In the genomic region with DNA sequence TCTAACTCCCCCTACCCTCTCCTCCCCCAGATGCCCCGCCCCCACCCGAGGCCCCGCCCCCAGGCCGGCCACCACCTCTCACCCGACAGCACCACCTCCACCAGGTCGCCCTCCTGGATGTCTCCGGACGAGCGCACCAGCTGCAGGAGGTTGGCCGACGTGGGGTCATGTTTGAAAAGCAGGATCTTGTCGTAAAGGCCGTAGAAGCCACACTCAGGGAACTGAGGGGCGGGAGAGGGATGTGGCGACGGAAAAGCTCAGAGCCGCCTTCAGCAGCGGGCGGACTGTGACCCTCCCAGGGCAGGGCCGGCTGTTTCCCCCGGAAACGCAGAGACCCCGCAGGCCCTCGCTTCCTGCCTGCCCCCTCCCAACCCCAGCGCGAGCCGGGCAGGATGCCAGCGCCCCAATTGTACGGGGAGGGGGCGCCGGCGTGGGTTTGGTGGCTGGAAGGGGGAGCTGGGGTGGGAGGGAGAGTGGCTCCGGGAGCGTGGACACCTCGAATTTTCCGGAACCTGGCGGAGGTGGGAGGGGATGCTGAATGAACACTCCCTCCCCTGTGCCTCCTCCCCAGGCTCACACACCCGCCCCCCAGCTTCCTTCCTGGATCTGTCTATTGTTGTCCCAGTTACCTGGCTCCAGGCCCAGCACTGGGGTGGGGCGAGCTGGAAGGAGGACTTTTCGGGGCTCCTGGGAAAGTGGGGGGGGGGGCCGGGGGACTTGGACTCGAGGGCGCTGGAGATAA, we compare ENCODE assay signal across 8 cellular contexts. TPM values are rescaled to one million over a fixed set of nuclear protein-coding genes. Genes with fewer than 3 reads are reported as not detected.
A peak's percentile ranks its signal among the peaks of the same experiment; 100 is the strongest.
DNase-seq lines count a peak whose midpoint lies in the region; ATAC-seq and TF ChIP-seq lines count a peak whose summit lies in the region.

No MANE protein-coding gene starts in this region.

- H3K9me3 ChIP-seq in ectodermal cell (ENCODE audit: control insufficient read depth, low read length), result no peaks in the 10 kb centered on the region
- no peaks in the 10 kb centered on the region for H3K9me3 ChIP-seq in lung (ENCODE audit: control insufficient read depth in 2 of 2, insufficient read depth in 1 of 2, low read length in 1 of 2)

- H3K36me3 ChIP-seq in ectodermal cell (ENCODE audit: control insufficient read depth, insufficient read depth, low read length), result peaks cover 4% of the 10 kb centered on the region
- peaks cover 2 to 14% of the 10 kb centered on the region in 2 donors for H3K36me3 ChIP-seq in lung (ENCODE audit: control insufficient read depth in 2 of 2, insufficient read depth in 2 of 2, low read length in 2 of 2)

- H3K4me3 ChIP-seq in ectodermal cell (ENCODE audit: insufficient read depth, low read depth, low read length), result peak overlapping the region; percentile 61
- peak overlapping the region; percentile 51 for H3K4me3 ChIP-seq in lung

- no peak overlapping the region for H3K27ac ChIP-seq in ectodermal cell (ENCODE audit: insufficient read depth, low read depth, low read length, poor library complexity, severe bottlenecking)
- peak overlapping the region; percentile 81 to 89 for H3K27ac ChIP-seq in lung (ENCODE audit: low read depth in 1 of 2, low read length in 1 of 2)

- no peak for TF ChIP-seq CTCF in lung (IDR thresholded peaks at IDR 0.05; ENCODE audit: control extremely low read depth, extremely low read depth)

- ATAC-seq in lung (ENCODE audit: insufficient read depth, low FRiP score) (peak; percentile 85), HG03097 (IDR thresholded peaks at IDR 0.05; ENCODE audit: low FRiP score, unreplicated experiment) (no peak)

- DNase-seq in NCI-H1417 (lab: John Stamatoyannopoulos, UW) (peak; percentile 41 to 73 (median 61)), NCI-H1417 treated with DMSO at 0.1 percent for 48 hours (lab: John Stamatoyannopoulos, UW) (no peak), NCI-H2196 treated with DMSO at 0.1 percent for 48 hours (lab: John Stamatoyannopoulos, UW; ENCODE audit: unreplicated experiment) (peak; percentile 82), lung (ENCODE audit: low spot score) (peak; percentile 96)
- DNase-seq in activated CD4-positive, alpha-beta T cell treated with anti-CD3 and anti-CD28 coated beads, Interleukin-2, amount 50 U/mL, for 48 hours, result peak; percentile 74 to 79
- peak; percentile 70 for DNase-seq in stimulated activated CD8-positive, alpha-beta memory T cell treated with anti-CD3 and anti-CD28 coated beads, Interleukin-12 subunit alpha, Interleukin-12 subunit beta, amount 100 ng/mL, for 1 hour (ENCODE audit: low read depth)

- H3K27me3 ChIP-seq in ectodermal cell (ENCODE audit: control insufficient read depth, insufficient read depth, low read length, poor library complexity, severe bottlenecking), result no peaks in the 10 kb centered on the region
- H3K27me3 ChIP-seq in lung (ENCODE audit: control insufficient read depth, insufficient read depth), result no peaks in the 10 kb centered on the region

- H3K4me1 ChIP-seq in ectodermal cell (ENCODE audit: control insufficient read depth, insufficient read depth, low read length), result peaks cover 14% of the 10 kb centered on the region
- peaks cover 3 to 13% of the 10 kb centered on the region in 2 donors for H3K4me1 ChIP-seq in lung (ENCODE audit: control insufficient read depth in 2 of 2, insufficient read depth in 2 of 2, low read length in 2 of 2)

- WGBS in ectodermal cell, 2 experiments, result 1 to 2% methylated on average over 37 to 40 of the region's 43 CpGs
- WGBS in lung, 2 donors, result 0 to 1% methylated on average over 34 to 42 of the region's 43 CpGs

RNA-seq across cellular contexts. Expression of a gene that starts 3.0 kb away (rescaled TPM):
- 44.7 TPM for polyA plus RNA-seq in ectodermal cell (2013, experiment 1 of 4)
- 50.4 TPM for polyA plus RNA-seq in ectodermal cell (2013, experiment 2 of 4)
- 34.9 TPM for polyA plus RNA-seq in ectodermal cell (2013, experiment 3 of 4)
- 32.4 TPM for polyA plus RNA-seq in ectodermal cell (2013, experiment 4 of 4)
- total RNA-seq in lung, result 10 to 100 TPM; 52.1 to 56.2 TPM
- polyA plus RNA-seq in lung, result 10 to 100 TPM; 35.5 to 38.1 TPM

RNA-seq across cellular contexts. Expression of a gene that starts 31.9 kb away (rescaled TPM):
- 37.5 TPM for polyA plus RNA-seq in ectodermal cell (2013, experiment 1 of 4)
- 41.8 TPM for polyA plus RNA-seq in ectodermal cell (2013, experiment 2 of 4)
- 30.9 TPM for polyA plus RNA-seq in ectodermal cell (2013, experiment 3 of 4)
- 32.6 TPM for polyA plus RNA-seq in ectodermal cell (2013, experiment 4 of 4)
- total RNA-seq in lung, result 10 to 100 TPM; 16.1 to 23.9 TPM
- 10 to 100 TPM; 10.8 to 14.4 TPM for polyA plus RNA-seq in lung

RNA-seq across cellular contexts. Expression of a gene that starts 32.3 kb away (rescaled TPM):
- polyA plus RNA-seq in ectodermal cell (2013, experiment 1 of 4), result 129 TPM
- polyA plus RNA-seq in ectodermal cell (2013, experiment 2 of 4), result 132 TPM
- polyA plus RNA-seq in ectodermal cell (2013, experiment 3 of 4), result 93.6 TPM
- 96.1 TPM for polyA plus RNA-seq in ectodermal cell (2013, experiment 4 of 4)
- total RNA-seq in lung, result 10 to 100 TPM; 71.6 to 86.8 TPM
- polyA plus RNA-seq in lung, result 10 to 100 TPM; 71.9 to 86.6 TPM

RNA-seq across cellular contexts. Expression of a gene that starts 53.0 kb away (rescaled TPM):
- polyA plus RNA-seq in ectodermal cell (2013, experiment 1 of 4), result 3.6 TPM
- 3.3 TPM for polyA plus RNA-seq in ectodermal cell (2013, experiment 2 of 4)
- 3.7 TPM for polyA plus RNA-seq in ectodermal cell (2013, experiment 3 of 4)
- polyA plus RNA-seq in ectodermal cell (2013, experiment 4 of 4), result 3.7 TPM
- 10 to 100 TPM in 1 of 2 donors, 1 to 10 TPM in 1; 7.8 to 14.0 TPM for total RNA-seq in lung
- polyA plus RNA-seq in lung, result 1 to 10 TPM; 2.8 to 3.9 TPM
